In the genomic region with DNA sequence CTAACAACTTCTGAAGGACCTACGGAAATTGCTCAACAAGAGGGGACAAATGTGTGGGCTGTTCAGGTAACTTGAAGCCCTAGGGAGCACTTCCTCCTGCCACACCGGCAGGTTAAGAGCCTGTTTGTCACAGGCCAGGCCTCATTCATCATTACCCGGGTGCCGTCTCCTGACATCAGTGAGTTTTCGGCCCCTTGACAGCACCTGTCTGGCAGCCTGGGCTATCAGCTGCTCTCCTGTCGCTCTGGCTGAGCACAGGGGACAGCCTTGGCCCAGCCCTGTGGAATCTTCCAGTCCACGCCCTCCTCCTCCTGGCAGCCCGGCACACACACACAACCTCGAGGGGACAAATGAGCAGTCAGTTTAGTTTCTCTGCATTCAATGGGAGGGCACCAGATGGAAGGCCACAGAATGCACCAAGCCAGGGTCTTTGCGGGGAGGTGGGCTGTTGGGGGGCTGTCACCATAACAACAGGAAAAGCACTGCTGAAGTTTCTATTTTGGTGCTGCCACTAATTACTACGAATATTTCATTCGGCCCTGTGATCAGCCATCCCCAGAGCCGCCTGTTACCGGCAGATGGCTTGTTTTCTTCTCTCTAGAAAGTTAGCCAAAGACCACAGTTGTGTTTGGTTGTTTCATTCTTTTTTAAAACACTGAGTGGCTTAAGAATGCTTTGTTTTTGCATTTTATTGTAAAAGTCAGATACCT, we compare ENCODE assay signal across 9 cellular contexts.
DNase-seq lines count a peak whose midpoint lies in the region; ATAC-seq and TF ChIP-seq lines count a peak whose summit lies in the region.
"Had no signal": no experiment of that assay in that cellular context is flagged by ENCODE, and none has a peak within 500 bp of the region (broad histone marks: within the 10 kb centered on the region; RNA-seq: fewer than 3 reads in every experiment).

No MANE protein-coding gene starts in this region.

- peak; percentile 32 for DNase-seq in astrocyte of the hippocampus (ENCODE audit: low read depth, low spot score)
- no peak for DNase-seq in progenitor cell of endocrine pancreas (ENCODE audit: low spot score, unreplicated experiment)
- no peak for DNase-seq in stimulated activated naive CD4-positive, alpha-beta T cell (lab: John Stamatoyannopoulos, UW)
- DNase-seq in A172 (ENCODE audit: low spot score) = no peak
- no peak for DNase-seq in activated CD4-positive, alpha-beta T cell treated with anti-CD3 and anti-CD28 coated beads, Interleukin-2, amount 50 U/mL, for 1 hour
- DNase-seq: NCI-H1105 treated with DMSO at 0.1 percent for 48 hours had no signal

- peaks cover 29% of the 10 kb centered on the region for H3K9me3 Mint-ChIP-seq in progenitor cell of endocrine pancreas (ENCODE audit: low read depth)

- H3K27ac Mint-ChIP-seq in progenitor cell of endocrine pancreas = peak overlapping the region; percentile 60

- ATAC-seq in GM18907 (IDR thresholded peaks at IDR 0.05; ENCODE audit: unreplicated experiment) (peak; percentile 78), HG03159 (IDR thresholded peaks at IDR 0.05; ENCODE audit: unreplicated experiment) (peak; percentile 67), HG03460 (IDR thresholded peaks at IDR 0.05; ENCODE audit: unreplicated experiment) (no peak)

- H3K4me3 Mint-ChIP-seq in progenitor cell of endocrine pancreas (ENCODE audit: low read depth) = no peak overlapping the region

- H3K27me3 Mint-ChIP-seq in progenitor cell of endocrine pancreas = no peaks in the 10 kb centered on the region

- peaks cover 2% of the 10 kb centered on the region for H3K4me1 Mint-ChIP-seq in progenitor cell of endocrine pancreas (ENCODE audit: low read depth)

- H3K36me3 Mint-ChIP-seq in progenitor cell of endocrine pancreas (ENCODE audit: insufficient read depth) = peaks cover 2% of the 10 kb centered on the region

- TF ChIP-seq CTCF in progenitor cell of endocrine pancreas (IDR thresholded peaks at IDR 0.05; ENCODE audit: unreplicated experiment) = no peak
